ENCODE assay signal across 17 cellular contexts in the genomic region with DNA sequence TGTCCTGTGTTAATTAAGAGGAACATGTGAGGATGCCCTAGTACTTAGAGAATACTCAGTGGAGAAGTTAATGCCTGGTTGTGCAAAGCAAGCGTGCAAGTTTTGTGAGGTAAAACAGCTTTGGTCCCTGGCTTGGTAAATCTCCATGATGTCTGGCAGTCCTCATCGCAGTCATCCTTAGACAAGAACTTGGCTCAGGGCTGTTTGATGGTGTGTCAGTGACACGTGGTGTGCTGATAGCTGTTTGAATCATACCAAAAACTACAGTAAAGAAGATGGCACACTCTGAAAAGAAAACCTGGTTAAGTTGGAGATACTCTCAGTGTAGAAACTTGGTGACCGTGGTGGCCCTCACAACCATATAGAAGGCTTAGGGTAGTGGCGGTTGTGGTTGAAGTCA.
"Had no signal": no experiment of that assay in that cellular context is flagged by ENCODE, and none has a peak within 500 bp of the region (broad histone marks: within the 10 kb centered on the region; RNA-seq: fewer than 3 reads in every experiment).

No MANE protein-coding gene starts in this region.

- H3K36me3 ChIP-seq: prostate gland, tibial nerve, uterus had no signal

- H3K27ac ChIP-seq: prostate gland, right atrium auricular region, skin epidermis, tibial nerve, uterus had no signal

- H3K4me1 ChIP-seq: prostate gland, uterus had no signal

- H3K4me3 ChIP-seq: mucosa of descending colon, prostate gland, right atrium auricular region, skin epidermis, tibial nerve, uterus had no signal

- ATAC-seq: activated CD4-positive, alpha-beta T cell treated with anti-CD3 and anti-CD28 coated beads for 36 hours; mucosa of descending colon; stimulated activated naive CD8-positive, alpha-beta T cell treated with anti-CD3 and anti-CD28 coated beads, Interleukin-15, Interleukin-2, amounts not matched to agents 100 U/mL and 50 U/mL, for 24 hours; WTC11 had no signal

- H3K9me3 ChIP-seq: mucosa of descending colon, prostate gland, right atrium auricular region, tibial nerve, uterus had no signal

- DNase-seq: activated CD4-positive, alpha-beta memory T cell treated with anti-CD3 and anti-CD28 coated beads for 36 hours; activated CD4-positive, alpha-beta T cell treated with anti-CD3 and anti-CD28 coated beads for 36 hours; activated gamma-delta T cell treated with Interleukin-2 at 50 U/mL for 16 hours; activated T-cell treated with anti-CD3 and anti-CD28 coated beads for 4 hours; amniotic stem cell; caudate nucleus; erythroblast; kidney glomerular epithelial cell; mucosa of descending colon; naive B cell; stimulated activated naive CD8-positive, alpha-beta T cell treated with anti-CD3 and anti-CD28 coated beads, Interleukin-15, Interleukin-2, amounts not matched to agents 100 U/mL and 50 U/mL, for 24 hours; uterus had no signal

- H3K27me3 ChIP-seq: right atrium auricular region, tibial nerve, uterus had no signal
